ENCODE assay signal across 9 cellular contexts in the genomic region with DNA sequence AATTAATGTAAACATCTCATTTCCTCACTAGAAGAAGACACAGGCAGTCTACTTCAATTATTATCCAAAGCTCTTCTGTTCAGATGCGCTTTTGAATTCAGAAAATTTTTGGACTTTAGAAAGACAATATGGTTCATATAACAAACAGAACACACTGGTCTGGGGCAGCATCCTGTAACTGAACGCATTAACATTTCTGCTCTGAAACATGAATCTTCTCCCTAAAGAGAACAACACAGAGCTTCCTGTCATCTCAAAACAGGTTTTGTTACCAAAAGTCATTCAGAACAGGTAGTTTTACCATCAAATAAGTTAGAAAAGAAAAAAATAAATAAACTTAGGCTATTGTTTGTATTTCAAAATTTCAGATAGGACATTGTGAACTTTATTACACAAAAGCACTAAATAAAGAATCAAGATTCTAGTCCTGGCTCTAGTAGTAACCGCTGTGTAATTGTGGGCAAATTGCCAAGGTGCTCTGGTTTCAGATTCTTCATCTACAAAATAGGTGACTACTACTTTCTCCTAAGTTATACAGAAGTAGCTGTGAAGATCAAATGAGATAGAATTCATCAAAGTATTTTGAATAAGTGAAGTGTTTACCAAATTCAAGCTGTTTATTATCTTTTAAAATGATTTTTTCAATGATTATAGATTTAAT.
DNase-seq lines count a peak whose midpoint lies in the region; ATAC-seq and TF ChIP-seq lines count a peak whose summit lies in the region.
"Had no signal": no experiment of that assay in that cellular context is flagged by ENCODE, and none has a peak within 500 bp of the region (broad histone marks: within the 10 kb centered on the region; RNA-seq: fewer than 3 reads in every experiment).

No MANE protein-coding gene starts in this region.

- H3K36me3 ChIP-seq in WERI-Rb-1 (no peaks in the 10 kb centered on the region), uterus (no peaks in the 10 kb centered on the region)

- no peak for ATAC-seq in HG03442 (IDR thresholded peaks at IDR 0.05; ENCODE audit: unreplicated experiment)

- H3K4me1 ChIP-seq in uterus = no peaks in the 10 kb centered on the region

- DNase-seq in stimulated activated CD4-positive, alpha-beta T cell treated with anti-CD3 and anti-CD28 coated beads, Interleukin-4, amount 100 ng/mL, for 24 hours = peak; percentile 15
- DNase-seq in stimulated activated CD4-positive, alpha-beta T cell treated with anti-CD3 and anti-CD28 coated beads, Interleukin-4, amount 100 ng/mL, for 1 hour = no peak
- DNase-seq in WERI-Rb-1 (no peak), iris pigment epithelial cell (ENCODE audit: low read depth) (peak; percentile 3), uterus (peak; percentile 21 to 45), H4 (ENCODE audit: low spot score) (no peak), NCI-H1092 (lab: John Stamatoyannopoulos, UW) (no peak)
- DNase-seq: OCI-M1 had no signal

- H3K9me3 ChIP-seq in WERI-Rb-1 (ENCODE audit: severe bottlenecking) = peaks cover 10% of the 10 kb centered on the region
- no peaks in the 10 kb centered on the region for H3K9me3 ChIP-seq in uterus

- H3K27me3 ChIP-seq in WERI-Rb-1 (ENCODE audit: insufficient read depth, low read depth, severe bottlenecking) = no peaks in the 10 kb centered on the region
- no peaks in the 10 kb centered on the region for H3K27me3 ChIP-seq in uterus

- intact Hi-C loops in uterus (cut with DNase I; ENCODE audit: low total_unique reads) = no loop called here

- no peak overlapping the region for H3K4me3 ChIP-seq in WERI-Rb-1 (ENCODE audit: low read depth, low read length)
- no peak overlapping the region for H3K4me3 ChIP-seq in uterus

- no peak for TF ChIP-seq CTCF in WERI-Rb-1 (IDR thresholded peaks at IDR 0.05; ENCODE audit: low read depth, low read length)
- no peak for TF ChIP-seq CTCF in uterus (IDR thresholded peaks at IDR 0.05)

- TF ChIP-seq POLR2A in uterus (IDR thresholded peaks at IDR 0.05) = no peak

- H3K27ac ChIP-seq in WERI-Rb-1 (peak overlapping the region; percentile 97), uterus (no peak overlapping the region)

Comparison
In these comparisons a context has a peak if more than half of its experiments do, and no peak if none do; other contexts are left out.
1. DNase-seq: peak in stimulated activated CD4-positive, alpha-beta T cell treated with anti-CD3 and anti-CD28 coated beads, Interleukin-4, amount 100 ng/mL, for 24 hours (single experiment), iris pigment epithelial cell (single experiment) and uterus (2 of 2); none in stimulated activated CD4-positive, alpha-beta T cell treated with anti-CD3 and anti-CD28 coated beads, Interleukin-4, amount 100 ng/mL, for 1 hour (single experiment), WERI-Rb-1 (single experiment), H4 (single experiment) and NCI-H1092 (single experiment).